23 cellular contexts compared by ENCODE assay signal in the genomic region with DNA sequence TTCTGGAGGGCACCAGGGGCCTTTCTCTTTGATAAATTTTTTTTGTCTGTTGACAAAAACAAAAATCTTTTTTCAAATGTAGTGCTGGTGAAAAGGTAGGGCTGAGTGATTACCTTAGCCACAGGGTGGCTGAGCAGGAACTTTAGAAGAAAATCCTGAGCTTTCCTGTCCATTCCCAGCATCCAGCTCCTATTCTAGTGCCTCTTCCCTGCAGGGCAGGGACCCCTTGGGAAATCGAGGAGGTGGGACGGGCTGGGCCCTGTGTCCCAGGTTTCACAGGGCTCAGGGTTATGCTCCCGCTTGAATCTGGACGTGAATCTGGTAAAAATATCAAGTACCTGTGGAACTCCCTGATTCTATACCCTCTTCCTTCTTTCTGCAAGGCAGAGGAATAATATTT.
"Had no signal": no experiment of that assay in that cellular context is flagged by ENCODE, and none has a peak within 500 bp of the region (broad histone marks: within the 10 kb centered on the region; RNA-seq: fewer than 3 reads in every experiment).

No MANE protein-coding gene starts in this region.

- H3K4me3 Mint-ChIP-seq: activated CD8-positive, alpha-beta memory T cell treated with anti-CD3 and anti-CD28 coated beads, Interleukin-2, amount 10 ng/mL, durations not matched to agents 7 days and 5 days; brain; natural killer cell; T-helper 2 cell treated with Interferon-gamma antibody and Interleukin-4, amounts not matched to agents 5 μg/mL and 100 μg/mL, for 36 hours had no signal

- ATAC-seq: activated CD8-positive, alpha-beta memory T cell treated with anti-CD3 and anti-CD28 coated beads, Interleukin-2, amount 10 ng/mL, durations not matched to agents 7 days and 5 days; activated naive CD4-positive, alpha-beta T cell treated with anti-CD3 and anti-CD28 coated beads, Interleukin-2, amount 50 U/mL, for 72 hours; left colon; natural killer cell; right cardiac atrium had no signal

- H3K9me3 ChIP-seq: colonic mucosa, esophagus muscularis mucosa, prostate gland, tibial artery had no signal

- H3K4me1 ChIP-seq: colonic mucosa had no signal

- H3K9me3 Mint-ChIP-seq: activated naive CD4-positive, alpha-beta T cell treated with anti-CD3 and anti-CD28 coated beads, Interleukin-2, amount 50 U/mL, for 72 hours; brain; natural killer cell; T-helper 2 cell treated with Interferon-gamma antibody and Interleukin-4, amounts not matched to agents 5 μg/mL and 100 μg/mL, for 36 hours had no signal

- H3K27ac ChIP-seq: colonic mucosa, prostate gland, skin epidermis, tibial artery had no signal

- DNase-seq: activated CD4-positive, CD25-positive, alpha-beta regulatory T cell treated with anti-CD3 and anti-CD28 coated beads, Interleukin-2, amount 50 U/mL, for 72 hours; activated CD8-positive, alpha-beta memory T cell treated with anti-CD3 and anti-CD28 coated beads, Interleukin-2, amount 10 ng/mL, durations not matched to agents 7 days and 5 days; activated effector memory CD4-positive, alpha-beta T cell treated with Interleukin-2 at 50 U/mL for 16 hours; activated T-cell treated with anti-CD3 and anti-CD28 coated beads, Interleukin-2, amount 50 U/mL, for 1 hour; amygdala; central memory CD4-positive, alpha-beta T cell; colonic mucosa; hypothalamus; left colon; mammary epithelial cell; natural killer cell; occipital lobe; right cardiac atrium; stimulated activated CD4-positive, alpha-beta T cell treated with anti-CD3 and anti-CD28 coated beads, Interleukin-4, amount 100 ng/mL, for 24 hours; stimulated activated naive CD4-positive, alpha-beta T cell; SW 1271; tibial artery had no signal

- H3K27ac Mint-ChIP-seq: activated CD8-positive, alpha-beta memory T cell treated with anti-CD3 and anti-CD28 coated beads, Interleukin-2, amount 10 ng/mL, durations not matched to agents 7 days and 5 days had no signal

- H3K27me3 ChIP-seq: colonic mucosa, esophagus muscularis mucosa, tibial artery had no signal

- H3K4me1 Mint-ChIP-seq: activated CD8-positive, alpha-beta memory T cell treated with anti-CD3 and anti-CD28 coated beads, Interleukin-2, amount 10 ng/mL, durations not matched to agents 7 days and 5 days had no signal

- H3K27me3 Mint-ChIP-seq: activated CD8-positive, alpha-beta memory T cell treated with anti-CD3 and anti-CD28 coated beads, Interleukin-2, amount 10 ng/mL, durations not matched to agents 7 days and 5 days; brain had no signal

- H3K4me3 ChIP-seq: colonic mucosa, esophagus muscularis mucosa, prostate gland, skin epidermis, tibial artery had no signal
